Comparison of ENCODE assay signal across 22 cellular contexts in genomic region chr7:143130541-143130940, GRCh38. TPM values are rescaled to one million over a fixed set of nuclear protein-coding genes. Genes with fewer than 3 reads are reported as not detected.
"Had no signal": no experiment of that assay in that cellular context is flagged by ENCODE, and none has a peak within 500 bp of the region (broad histone marks: within the 10 kb centered on the region; RNA-seq: fewer than 3 reads in every experiment).

No MANE protein-coding gene starts in this region.

- H3K27ac ChIP-seq: SJSA1, SK-N-MC had no signal

- ATAC-seq: HepG2 had no signal

- H3K36me3 ChIP-seq: SJSA1 had no signal

- H3K4me3 ChIP-seq: SJSA1, SK-N-MC had no signal

- H3K27me3 ChIP-seq: SJSA1 had no signal

- H3K9me3 ChIP-seq: SJSA1 had no signal

- DNase-seq: IMR-90, Kasumi-1, KG1, NCI-H1092 treated with DMSO at 0.1 percent for 48 hours, NCI-H1436, NCI-H1694, NCI-H187 treated with DMSO at 0.1 percent for 48 hours, NCI-H2029 treated with DMSO at 0.1 percent for 48 hours, NCI-H2171 treated with DMSO at 0.1 percent for 48 hours, NCI-H345, NCI-H446 treated with DMSO at 0.1 percent for 48 hours, NCI-H510A treated with DMSO at 0.1 percent for 48 hours, NCI-H526, NCI-H82, Right ventricle myocardium superior, RPMI8226, SIG-M5 had no signal

RNA-seq across cellular contexts. Expression of gene PIP, which starts 1.3 kb away (rescaled TPM):
- total RNA-seq: HepG2, HT1080, IMR-90, MCF 10A, Right ventricle myocardium superior, SJSA1 had no signal
- polyA plus RNA-seq: HepG2, IMR-90 had no signal

RNA-seq across cellular contexts. Expression of gene TAS2R39, which starts 52.7 kb away (rescaled TPM):
- total RNA-seq: HepG2, HT1080, IMR-90, MCF 10A, Right ventricle myocardium superior, SJSA1 had no signal
- polyA plus RNA-seq: HepG2, IMR-90 had no signal
